ENCODE assay signal across 1 cellular context in genomic region chr12:26937863-26938659, GRCh38.
TF ChIP-seq lines count a peak whose summit lies in the region.

Gene FGFR1OP2 (plus strand): TSS chr12:26938470. CDS start chr12:26954159, 15,689 bp downstream.
Gene INTS13 (minus strand): TSS chr12:26937981. CDS start chr12:26936803, 1,178 bp downstream.

TF ChIP-seq in HEK293, 187 proteins besides CTCF, POLR2A, EP300 and RAD21 (continued from another document):
- TF ChIP-seq ZNF398 (tag by site-specific recombination; IDR thresholded peaks at IDR 0.05): peak; percentile 21; the same call in 1 of the 2 replicates
- peak; percentile 77; the same call in 1 of the 2 replicates for TF ChIP-seq EGR2 (tag by site-specific recombination; IDR thresholded peaks at IDR 0.05; ENCODE audit: low read depth)
- TF ChIP-seq ZNF624 (tag by site-specific recombination; IDR thresholded peaks at IDR 0.05): no peak
- peak; percentile 81 for TF ChIP-seq ZFHX2 (tag by site-specific recombination; conservative IDR thresholded peaks at IDR 0.05)
- TF ChIP-seq PRDM4 (tag by site-specific recombination; IDR thresholded peaks at IDR 0.05): no peak; the same call in 1 of the 2 replicates
- no peak for TF ChIP-seq ZNF311 (tag by site-specific recombination; IDR thresholded peaks at IDR 0.05; ENCODE audit: borderline replicate concordance)
- 0 out of 2 replicates have a peak, but pooled peaks have one; percentile 41 for TF ChIP-seq ZSCAN30 (tag by site-specific recombination; IDR thresholded peaks at IDR 0.05)
- TF ChIP-seq KLF1 (tag by site-specific recombination; IDR thresholded peaks at IDR 0.05): peak; percentile 54; the same call in 1 of the 2 replicates
- peak; percentile 78 for TF ChIP-seq ZNF501 (tag by site-specific recombination; IDR thresholded peaks at IDR 0.05)
- TF ChIP-seq ZNF362 (tag by site-specific recombination; IDR thresholded peaks at IDR 0.05): peak; percentile 96
- peak; percentile 88 for TF ChIP-seq KLF8 (tag by site-specific recombination; IDR thresholded peaks at IDR 0.05)
- TF ChIP-seq ZFP37 (tag by site-specific recombination; IDR thresholded peaks at IDR 0.05): peak; percentile 73
- peak; percentile 15; the same call in 1 of the 2 replicates for TF ChIP-seq ZIC2 (tag by site-specific recombination; IDR thresholded peaks at IDR 0.05)
- peak; percentile 42; the same call in 1 of the 2 replicates for TF ChIP-seq INSM2 (tag by site-specific recombination; IDR thresholded peaks at IDR 0.05)
TF ChIP-seq in HEK293: peak in this region for 48.
